In genomic region chr6:34564181-34564580, GRCh38 we compare ENCODE assay signal across 26 cellular contexts. TPM values are rescaled to one million over a fixed set of nuclear protein-coding genes. Genes with fewer than 3 reads are reported as not detected.
"Had no signal": no experiment of that assay in that cellular context is flagged by ENCODE, and none has a peak within 500 bp of the region (broad histone marks: within the 10 kb centered on the region; RNA-seq: fewer than 3 reads in every experiment).

No MANE protein-coding gene starts in this region.

- H3K4me1 ChIP-seq: esophagus muscularis mucosa, gastrocnemius medialis, left lung, lower lobe of right lung had no signal

- H3K4me3 ChIP-seq: coronary artery, dorsolateral prefrontal cortex, esophagus muscularis mucosa, gastrocnemius medialis, heart right ventricle, left lung, lower lobe of right lung, mucosa of descending colon had no signal

- H3K36me3 ChIP-seq: esophagus muscularis mucosa, gastrocnemius medialis, heart right ventricle, left lung, lower lobe of right lung had no signal

- ATAC-seq: gastrocnemius medialis, heart right ventricle, left cardiac atrium, left lung, left ventricle myocardium superior, lower lobe of right lung, mucosa of descending colon had no signal

- DNase-seq: dermis blood vessel endothelial cell; dorsolateral prefrontal cortex; effector CD4-positive, alpha-beta T cell; effector memory CD4-positive, alpha-beta T cell; foreskin melanocyte; gastrocnemius medialis; glutamatergic neuron; head of caudate nucleus; heart right ventricle; hippocampal formation; left cardiac atrium; left lung; left ventricle myocardium superior; lower lobe of right lung; mesenchymal stem cell; mucosa of descending colon had no signal

- H3K9me3 ChIP-seq: esophagus muscularis mucosa, gastrocnemius medialis, heart right ventricle, left lung, lower lobe of right lung, mucosa of descending colon had no signal

- H3K27ac ChIP-seq: coronary artery, dorsolateral prefrontal cortex, esophagus muscularis mucosa, gastrocnemius medialis, heart right ventricle, left lung, lower lobe of right lung had no signal

- FAIRE-seq: colon, endothelial cell of umbilical vein, islet of Langerhans, keratinocyte had no signal

RNA-seq across cellular contexts. Expression of gene SPDEF, which starts 8.1 kb away (rescaled TPM):
- total RNA-seq: endothelial cell of umbilical vein, epithelial cell of proximal tubule, esophagus muscularis mucosa, glomerular endothelial cell, kidney epithelial cell, left ventricle myocardium superior, lung microvascular endothelial cell had no signal
- polyA plus RNA-seq: endothelial cell of umbilical vein had no signal
